22 cellular contexts compared by ENCODE assay signal in the genomic region with DNA sequence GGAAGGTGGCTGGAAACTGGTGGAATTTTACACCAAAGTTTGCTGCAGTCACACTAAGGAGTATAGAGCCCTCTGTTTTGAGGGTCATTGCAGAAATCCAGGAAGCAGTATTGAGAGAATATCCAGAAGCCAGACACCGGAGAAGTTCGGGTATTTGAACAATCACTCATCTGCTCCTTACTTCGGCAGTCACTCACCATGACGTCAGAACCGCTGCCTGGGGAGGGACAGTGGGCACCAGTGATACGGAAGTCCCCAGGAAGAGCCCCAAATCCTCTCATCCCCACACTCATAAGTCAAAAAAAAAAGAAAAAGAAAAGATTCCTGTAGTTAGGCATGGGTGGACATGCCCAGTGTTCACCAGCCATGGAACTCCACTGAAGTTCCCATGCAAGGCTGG.
"Had no signal": no experiment of that assay in that cellular context is flagged by ENCODE, and none has a peak within 500 bp of the region (broad histone marks: within the 10 kb centered on the region; RNA-seq: fewer than 3 reads in every experiment).

No MANE protein-coding gene starts in this region.

- H3K27me3 ChIP-seq: brain microvascular endothelial cell, esophagus squamous epithelium, heart right ventricle, tibial nerve had no signal

- H3K27ac ChIP-seq: brain microvascular endothelial cell, coronary artery, esophagus squamous epithelium, heart right ventricle, tibial nerve had no signal

- H3K27me3 Mint-ChIP-seq: activated B cell treated with CpG ODN at 0.5 μM for 24 hours; activated CD4-positive, alpha-beta memory T cell treated with anti-CD3 and anti-CD28 coated beads for 36 hours; activated CD8-positive, alpha-beta memory T cell treated with anti-CD3 and anti-CD28 coated beads, Interleukin-2, amount 10 ng/mL, durations not matched to agents 7 days and 5 days; central memory CD8-positive, alpha-beta T cell; memory B cell; naive B cell had no signal

- H3K9me3 ChIP-seq: esophagus squamous epithelium, heart right ventricle, mucosa of descending colon, tibial nerve had no signal

- ATAC-seq: activated CD8-positive, alpha-beta memory T cell treated with anti-CD3 and anti-CD28 coated beads, Interleukin-2, amount 10 ng/mL, durations not matched to agents 7 days and 5 days; heart right ventricle; left ventricle myocardium superior; mucosa of descending colon; stimulated activated naive CD8-positive, alpha-beta T cell treated with anti-CD3 and anti-CD28 coated beads, Interleukin-15, Interleukin-2, amounts not matched to agents 100 U/mL and 50 U/mL, for 24 hours had no signal

- H3K27ac Mint-ChIP-seq: activated CD4-positive, alpha-beta memory T cell treated with anti-CD3 and anti-CD28 coated beads for 36 hours; activated naive CD4-positive, alpha-beta T cell treated with anti-CD3 and anti-CD28 coated beads, Interleukin-2, amount 10 ng/mL, durations not matched to agents 7 days and 5 days; T-helper 2 cell treated with Interferon-gamma antibody and Interleukin-4, amounts not matched to agents 5 μg/mL and 100 μg/mL, for 36 hours had no signal

- H3K4me3 Mint-ChIP-seq: activated B cell treated with CpG ODN at 0.5 μM for 24 hours; activated CD4-positive, alpha-beta memory T cell treated with anti-CD3 and anti-CD28 coated beads for 36 hours; activated CD8-positive, alpha-beta memory T cell treated with anti-CD3 and anti-CD28 coated beads, Interleukin-2, amount 10 ng/mL, durations not matched to agents 7 days and 5 days; activated naive CD4-positive, alpha-beta T cell treated with anti-CD3 and anti-CD28 coated beads, Interleukin-2, amount 10 ng/mL, durations not matched to agents 7 days and 5 days; central memory CD8-positive, alpha-beta T cell; memory B cell; naive B cell; T-helper 2 cell treated with Interferon-gamma antibody and Interleukin-4, amounts not matched to agents 5 μg/mL and 100 μg/mL, for 36 hours had no signal

- H3K9me3 Mint-ChIP-seq: activated B cell treated with CpG ODN at 0.5 μM for 24 hours; activated CD4-positive, alpha-beta memory T cell treated with anti-CD3 and anti-CD28 coated beads for 36 hours; activated naive CD4-positive, alpha-beta T cell treated with anti-CD3 and anti-CD28 coated beads, Interleukin-2, amount 10 ng/mL, durations not matched to agents 7 days and 5 days; central memory CD8-positive, alpha-beta T cell; memory B cell; naive B cell; T-helper 2 cell treated with Interferon-gamma antibody and Interleukin-4, amounts not matched to agents 5 μg/mL and 100 μg/mL, for 36 hours had no signal

- DNase-seq: activated B cell treated with CpG ODN at 0.5 μM for 24 hours; activated CD4-positive, alpha-beta memory T cell treated with anti-CD3 and anti-CD28 coated beads for 36 hours; activated CD4-positive, alpha-beta T cell treated with anti-CD3 and anti-CD28 coated beads for 4 hours; activated CD8-positive, alpha-beta memory T cell treated with anti-CD3 and anti-CD28 coated beads, Interleukin-2, amount 10 ng/mL, durations not matched to agents 7 days and 5 days; activated naive CD4-positive, alpha-beta T cell treated with anti-CD3 and anti-CD28 coated beads, Interleukin-2, amount 10 ng/mL, durations not matched to agents 7 days and 5 days; aorta; brain microvascular endothelial cell; effector CD4-positive, alpha-beta T cell; esophagus squamous epithelium; heart right ventricle; left ventricle myocardium superior; mucosa of descending colon; naive B cell; stimulated activated CD4-positive, alpha-beta T cell treated with anti-CD3 and anti-CD28 coated beads, Interleukin-12 subunit alpha, Interleukin-12 subunit beta, amount 100 ng/mL, for 4 hours; stimulated activated CD4-positive, alpha-beta T cell treated with anti-CD3 and anti-CD28 coated beads, Interleukin-1b, Interleukin-23, amount 100 ng/mL, for 48 hours; stimulated activated CD8-positive, alpha-beta memory T cell treated with anti-CD3 and anti-CD28 coated beads, Interleukin-4, amount 100 ng/mL, for 48 hours; stimulated activated naive CD8-positive, alpha-beta T cell treated with anti-CD3 and anti-CD28 coated beads, Interleukin-15, Interleukin-2, amounts not matched to agents 100 U/mL and 50 U/mL, for 24 hours had no signal

- H3K4me3 ChIP-seq: coronary artery, esophagus squamous epithelium, heart right ventricle, mucosa of descending colon, tibial nerve had no signal
